ENCODE assay signal across 23 cellular contexts in genomic region chr3:52441772-52442332, GRCh38. TPM values are rescaled to one million over a fixed set of nuclear protein-coding genes. Genes with fewer than 3 reads are reported as not detected.
A peak's percentile ranks its signal among the peaks of the same experiment; 100 is the strongest.
DNase-seq lines count a peak whose midpoint lies in the region; ATAC-seq, FAIRE-seq and TF ChIP-seq lines count a peak whose summit lies in the region.
"Had no signal": no experiment of that assay in that cellular context is flagged by ENCODE, and none has a peak within 500 bp of the region (broad histone marks: within the 10 kb centered on the region; RNA-seq: fewer than 3 reads in every experiment).

No MANE protein-coding gene starts in this region.

- 89 to 95% (median 92%) methylated on average over 7 to 18 of the region's 18 CpGs for WGBS in spleen, 5 donors

- ATAC-seq in omental fat pad (ENCODE audit: low FRiP score), result no peak
- ATAC-seq: Right ventricle myocardium inferior had no signal

- H3K36me3 ChIP-seq in BLaER1 (no peaks in the 10 kb centered on the region), spleen (no peaks in the 10 kb centered on the region)

- no peak for TF ChIP-seq POLR2A in spleen (IDR thresholded peaks at IDR 0.05)

- peaks cover 83% of the 10 kb centered on the region for H4K20me1 ChIP-seq in BLaER1

- TF ChIP-seq CTCF in spleen (IDR thresholded peaks at IDR 0.05 in 8 of 11, conservative IDR thresholded peaks at IDR 0.05 in 3 of 11) (no peak), omental fat pad (IDR thresholded peaks at IDR 0.05) (no peak)

- H3K4me1 ChIP-seq in BLaER1 (peaks cover 48% of the 10 kb centered on the region), spleen (peaks cover 0 to 37% (median 17%) of the 10 kb centered on the region in 6 donors)

- H3K27ac ChIP-seq in BLaER1, result no peak overlapping the region
- H3K27ac ChIP-seq in spleen, result no peak overlapping the region
- H3K27ac ChIP-seq: 22Rv1, C4-2B had no signal

- intact Hi-C loops in spleen (cut with DNase I; ENCODE audit: low total_unique reads), result no loop called here

- H3K9me3 ChIP-seq in BLaER1, result no peaks in the 10 kb centered on the region
- no peaks in the 10 kb centered on the region for H3K9me3 ChIP-seq in spleen

- no peak for FAIRE-seq in urothelium cell line (lab: Jason Lieb, UNC)
- FAIRE-seq: G401.6, GM12892, GM18507, H1 had no signal

- H3K27me3 ChIP-seq in BLaER1 (peaks cover 63% of the 10 kb centered on the region), spleen (replicated peaks in 1 of 7) (no peaks in the 10 kb centered on the region)

- H3K4me3 ChIP-seq in BLaER1, result no peak overlapping the region
- H3K4me3 ChIP-seq in spleen, result no peak overlapping the region

- peak; percentile 2 for DNase-seq in activated T-cell treated with anti-CD3 and anti-CD28 coated beads, Interleukin-2, amount 50 U/mL, for 1 hour
- no peak for DNase-seq in activated T-cell treated with anti-CD3 and anti-CD28 coated beads, Interleukin-2, amount 50 U/mL, for 48 hours
- DNase-seq in islet precursor cell (peak; percentile 50), spleen (peak; percentile 43), activated gamma-delta T cell treated with Interleukin-2 at 50 U/mL for 16 hours (no peak), omental fat pad (ENCODE audit: low spot score) (no peak), urothelium cell line (ENCODE audit: low spot score) (no peak)
- DNase-seq: CD8-positive, alpha-beta memory T cell; Kasumi-1; NCI-H1694 treated with DMSO at 0.1 percent for 48 hours; NCI-H2081 treated with DMSO at 0.1 percent for 48 hours; NCI-H446; NCI-H526 treated with DMSO at 0.1 percent for 48 hours; OCI-M1 had no signal

- no peak overlapping the region for H3K9ac ChIP-seq in BLaER1

- peak overlapping the region; percentile 88; the same call in 1 of the 2 replicates for H3K4me2 ChIP-seq in BLaER1

RNA-seq across cellular contexts. Expression of gene SEMA3G, which starts 3.1 kb away (rescaled TPM):
- total RNA-seq in spleen (10 to 100 TPM in 5 of 7 donors, 1 to 10 TPM in 2; 7.9 to 20.2 (median 10.8) TPM), omental fat pad (100 to 1,000 TPM in 3 of 4 donors, 10 to 100 TPM in 1; 21.3 to 200 (median 131) TPM)
- polyA plus RNA-seq in spleen, result 1 to 10 TPM; 1.0 to 7.8 (median 3.5) TPM
- polyA plus RNA-seq: CD8-positive, alpha-beta memory T cell had no signal

RNA-seq across cellular contexts. Expression of gene TNNC1, which starts 12.0 kb away (rescaled TPM):
- 1 to 10 TPM in 6 of 7 donors, under 1 TPM in 1; 0.74 to 2.2 (median 1.6) TPM for total RNA-seq in spleen
- 1 to 10 TPM; 2.2 to 5.8 (median 4.4) TPM for polyA plus RNA-seq in spleen
- 1 to 10 TPM in 2 of 4 donors, not detected in 2; 2.4 to 2.5 TPM for total RNA-seq in omental fat pad
- total RNA-seq: Daoy had no signal
- polyA plus RNA-seq: CD8-positive, alpha-beta memory T cell had no signal

RNA-seq across cellular contexts. Expression of gene NISCH, which starts 13.6 kb away (rescaled TPM):
- total RNA-seq in spleen (10 to 100 TPM; 72.5 to 92.7 (median 86.2) TPM), omental fat pad (10 to 100 TPM; 59.8 to 82.3 (median 68.5) TPM)
- polyA plus RNA-seq in spleen, result 10 to 100 TPM; 18.9 to 45.1 (median 41.7) TPM

RNA-seq across cellular contexts. Expression of gene PHF7, which starts 31.4 kb away (rescaled TPM):
- total RNA-seq in spleen, result 10 to 100 TPM in 1 of 7 donors, 1 to 10 TPM in 6; 4.4 to 14.2 (median 8.6) TPM
- 1 to 10 TPM; 4.6 to 7.3 (median 4.8) TPM for polyA plus RNA-seq in spleen
- 10 to 100 TPM in 2 of 4 donors, 1 to 10 TPM in 2; 5.5 to 12.9 (median 9.1) TPM for total RNA-seq in omental fat pad

RNA-seq across cellular contexts. Expression of gene BAP1, which starts 32.0 kb away (rescaled TPM):
- total RNA-seq in spleen, result 10 to 100 TPM; 68.1 to 82.8 (median 72.8) TPM
- polyA plus RNA-seq in spleen, result 10 to 100 TPM; 44.4 to 73.7 (median 72.8) TPM
- 10 to 100 TPM; 44.6 to 73.0 (median 57.4) TPM for total RNA-seq in omental fat pad

Comparison
In these comparisons a context has a peak if more than half of its experiments do, and no peak if none do; other contexts are left out.
1. DNase-seq: peak in activated T-cell treated with anti-CD3 and anti-CD28 coated beads, Interleukin-2, amount 50 U/mL, for 1 hour (single experiment), islet precursor cell (single experiment) and spleen (single experiment); none in activated T-cell treated with anti-CD3 and anti-CD28 coated beads, Interleukin-2, amount 50 U/mL, for 48 hours (0 of 2), activated gamma-delta T cell treated with Interleukin-2 at 50 U/mL for 16 hours (single experiment), omental fat pad (single experiment) and urothelium cell line (single experiment).